Comparison of ENCODE assay signal across 24 cellular contexts in genomic region chr14:94476018-94476417, GRCh38. TPM values are rescaled to one million over a fixed set of nuclear protein-coding genes. Genes with fewer than 3 reads are reported as not detected.
"Had no signal": no experiment of that assay in that cellular context is flagged by ENCODE, and none has a peak within 500 bp of the region (broad histone marks: within the 10 kb centered on the region; RNA-seq: fewer than 3 reads in every experiment).

Gene SERPINA9 (minus strand): TSS chr14:94476197. CDS start chr14:94469840, 6,357 bp downstream.

- H3K36me3 Mint-ChIP-seq: activated CD8-positive, alpha-beta memory T cell treated with anti-CD3 and anti-CD28 coated beads, Interleukin-2, amount 10 ng/mL, durations not matched to agents 7 days and 5 days; activated naive CD8-positive, alpha-beta T cell treated with anti-CD3 and anti-CD28 coated beads for 36 hours had no signal

- H3K4me3 Mint-ChIP-seq: activated CD4-positive, alpha-beta memory T cell treated with anti-CD3 and anti-CD28 coated beads, Interleukin-2, amount 10 ng/mL, durations not matched to agents 7 days and 5 days; activated CD8-positive, alpha-beta memory T cell treated with anti-CD3 and anti-CD28 coated beads, Interleukin-2, amount 10 ng/mL, durations not matched to agents 7 days and 5 days; activated naive CD8-positive, alpha-beta T cell treated with anti-CD3 and anti-CD28 coated beads for 36 hours; nephron; T-helper 2 cell treated with Interferon-gamma antibody and Interleukin-4, amounts not matched to agents 5 μg/mL and 100 μg/mL, for 36 hours had no signal

- H3K36me3 ChIP-seq: cardiac muscle cell, sigmoid colon, upper lobe of right lung had no signal

- H3K9me3 ChIP-seq: upper lobe of right lung had no signal

- H3K27ac ChIP-seq: cardiac muscle cell, hepatocyte, sigmoid colon, upper lobe of right lung had no signal

- H2AFZ ChIP-seq: hepatocyte had no signal

- DNase-seq: activated CD4-positive, alpha-beta memory T cell treated with anti-CD3 and anti-CD28 coated beads, Interleukin-2, amount 10 ng/mL, durations not matched to agents 7 days and 5 days; activated CD4-positive, alpha-beta T cell treated with anti-CD3 and anti-CD28 coated beads for 48 hours; activated CD4-positive, CD25-positive, alpha-beta regulatory T cell; activated CD8-positive, alpha-beta memory T cell treated with anti-CD3 and anti-CD28 coated beads, Interleukin-2, amount 10 ng/mL, durations not matched to agents 7 days and 5 days; activated naive CD4-positive, alpha-beta T cell; activated naive CD8-positive, alpha-beta T cell treated with anti-CD3 and anti-CD28 coated beads for 36 hours; amniotic stem cell; foreskin fibroblast; midbrain; nucleus accumbens; posterior cingulate gyrus; sigmoid colon; stimulated activated CD4-positive, alpha-beta T cell treated with anti-CD3 and anti-CD28 coated beads, Interleukin-12 subunit alpha, Interleukin-12 subunit beta, amount 100 ng/mL, for 4 hours; stimulated activated CD4-positive, alpha-beta T cell treated with anti-CD3 and anti-CD28 coated beads, Interleukin-1b, Interleukin-23, amount 100 ng/mL, for 48 hours; stimulated activated CD8-positive, alpha-beta memory T cell treated with anti-CD3 and anti-CD28 coated beads, Interleukin-4, amount 100 ng/mL, for 48 hours; stimulated activated naive CD4-positive, alpha-beta T cell; upper lobe of right lung had no signal

- H3K4me1 ChIP-seq: sigmoid colon, upper lobe of right lung had no signal

- H3K4me3 ChIP-seq: cardiac muscle cell, hepatocyte, lung, sigmoid colon, upper lobe of right lung had no signal

- ATAC-seq: activated CD8-positive, alpha-beta memory T cell treated with anti-CD3 and anti-CD28 coated beads, Interleukin-2, amount 10 ng/mL, durations not matched to agents 7 days and 5 days; upper lobe of right lung had no signal

- H3K27ac Mint-ChIP-seq: activated CD4-positive, alpha-beta memory T cell treated with anti-CD3 and anti-CD28 coated beads, Interleukin-2, amount 10 ng/mL, durations not matched to agents 7 days and 5 days; activated CD8-positive, alpha-beta memory T cell treated with anti-CD3 and anti-CD28 coated beads, Interleukin-2, amount 10 ng/mL, durations not matched to agents 7 days and 5 days; activated naive CD8-positive, alpha-beta T cell treated with anti-CD3 and anti-CD28 coated beads for 36 hours; nephron; T-helper 2 cell treated with Interferon-gamma antibody and Interleukin-4, amounts not matched to agents 5 μg/mL and 100 μg/mL, for 36 hours had no signal

- H3K79me2 ChIP-seq: hepatocyte had no signal

- H3K27me3 Mint-ChIP-seq: activated CD8-positive, alpha-beta memory T cell treated with anti-CD3 and anti-CD28 coated beads, Interleukin-2, amount 10 ng/mL, durations not matched to agents 7 days and 5 days had no signal

- H3K4me1 Mint-ChIP-seq: activated CD4-positive, alpha-beta memory T cell treated with anti-CD3 and anti-CD28 coated beads, Interleukin-2, amount 10 ng/mL, durations not matched to agents 7 days and 5 days; activated CD8-positive, alpha-beta memory T cell treated with anti-CD3 and anti-CD28 coated beads, Interleukin-2, amount 10 ng/mL, durations not matched to agents 7 days and 5 days; activated naive CD8-positive, alpha-beta T cell treated with anti-CD3 and anti-CD28 coated beads for 36 hours; nephron had no signal

- H3K4me2 ChIP-seq: hepatocyte had no signal

- H3K27me3 ChIP-seq: cardiac muscle cell, hepatocyte, sigmoid colon, upper lobe of right lung had no signal

RNA-seq across cellular contexts. Expression of gene SERPINA9, which starts in this region (rescaled TPM):
- total RNA-seq: activated CD4-positive, alpha-beta memory T cell treated with anti-CD3 and anti-CD28 coated beads, Interleukin-2, amount 10 ng/mL, durations not matched to agents 7 days and 5 days; activated CD8-positive, alpha-beta memory T cell treated with anti-CD3 and anti-CD28 coated beads, Interleukin-2, amount 10 ng/mL, durations not matched to agents 7 days and 5 days; activated naive CD8-positive, alpha-beta T cell treated with anti-CD3 and anti-CD28 coated beads for 36 hours; cardiac muscle cell; dermis microvascular lymphatic vessel endothelial cell; lung; renal cortical epithelial cell; sigmoid colon; upper lobe of right lung had no signal
